17 cellular contexts compared by ENCODE assay signal in genomic region chr2:216670266-216671080, GRCh38. TPM values are rescaled to one million over a fixed set of nuclear protein-coding genes. Genes with fewer than 3 reads are reported as not detected.
"Had no signal": no experiment of that assay in that cellular context is flagged by ENCODE, and none has a peak within 500 bp of the region (broad histone marks: within the 10 kb centered on the region; RNA-seq: fewer than 3 reads in every experiment).

No MANE protein-coding gene starts in this region.

- H3K4me3 Mint-ChIP-seq: activated B cell treated with CpG ODN at 0.5 μM for 24 hours; activated CD4-positive, alpha-beta T cell treated with anti-CD3 and anti-CD28 coated beads, Interleukin-2, amount 10 ng/mL, durations not matched to agents 24 days and 14 days; central memory CD8-positive, alpha-beta T cell; endodermal cell; naive thymus-derived CD4-positive, alpha-beta T cell; stimulated activated naive CD8-positive, alpha-beta T cell treated with anti-CD3 and anti-CD28 coated beads, Interleukin-15, amount 100 ng/mL, for 72 hours had no signal

- H3K27ac ChIP-seq: body of pancreas, tibial nerve had no signal

- H3K27me3 ChIP-seq: adrenal gland, body of pancreas, tibial nerve had no signal

- H3K27ac Mint-ChIP-seq: activated B cell treated with CpG ODN at 0.5 μM for 24 hours; activated CD4-positive, alpha-beta T cell treated with anti-CD3 and anti-CD28 coated beads, Interleukin-2, amount 10 ng/mL, durations not matched to agents 24 days and 14 days; activated T-helper 2 cell treated with anti-CD3 and anti-CD28 coated beads, Interferon-gamma antibody, Interleukin-2, Interleukin-4, amounts not matched to agents 10 μg/mL and 5 μg/mL and 100 μg/mL, durations not matched to agents 14 hours and 24 hours and 36 hours; endodermal cell; naive thymus-derived CD4-positive, alpha-beta T cell had no signal

- ATAC-seq: body of pancreas; left cardiac atrium; naive thymus-derived CD4-positive, alpha-beta T cell; stimulated activated naive CD8-positive, alpha-beta T cell treated with anti-CD3 and anti-CD28 coated beads, Interleukin-15, amount 100 ng/mL, for 72 hours had no signal

- H3K4me3 ChIP-seq: adrenal gland, body of pancreas, lung, tibial nerve had no signal

- DNase-seq: activated B cell treated with CpG ODN at 0.5 μM for 24 hours; activated CD4-positive, alpha-beta T cell treated with anti-CD3 and anti-CD28 coated beads, Interleukin-2, amount 10 ng/mL, durations not matched to agents 24 days and 14 days; activated naive CD4-positive, alpha-beta T cell treated with anti-CD3 and anti-CD28 coated beads, Interleukin-2, amount 50 U/mL, for 16 hours; adrenal gland; body of pancreas; dermis blood vessel endothelial cell; endodermal cell; left cardiac atrium; naive thymus-derived CD4-positive, alpha-beta T cell; SK-N-SH; stimulated activated CD4-positive, alpha-beta T cell treated with anti-CD3 and anti-CD28 coated beads, Interleukin-4, amount 100 ng/mL, for 1 hour; stimulated activated naive CD8-positive, alpha-beta T cell treated with anti-CD3 and anti-CD28 coated beads, Interleukin-15, amount 100 ng/mL, for 72 hours had no signal

- H3K9ac ChIP-seq: SK-N-SH had no signal

- H3K9me3 Mint-ChIP-seq: activated B cell treated with CpG ODN at 0.5 μM for 24 hours; activated CD4-positive, alpha-beta T cell treated with anti-CD3 and anti-CD28 coated beads, Interleukin-2, amount 10 ng/mL, durations not matched to agents 24 days and 14 days; activated T-helper 2 cell treated with anti-CD3 and anti-CD28 coated beads, Interferon-gamma antibody, Interleukin-2, Interleukin-4, amounts not matched to agents 10 μg/mL and 5 μg/mL and 100 μg/mL, durations not matched to agents 14 hours and 24 hours and 36 hours; central memory CD8-positive, alpha-beta T cell; endodermal cell; naive thymus-derived CD4-positive, alpha-beta T cell; stimulated activated naive CD8-positive, alpha-beta T cell treated with anti-CD3 and anti-CD28 coated beads, Interleukin-15, amount 100 ng/mL, for 72 hours had no signal

- H3K36me3 Mint-ChIP-seq: naive thymus-derived CD4-positive, alpha-beta T cell had no signal

- H3K9me3 ChIP-seq: adrenal gland, body of pancreas, SK-N-SH, tibial nerve had no signal

- H3K4me1 Mint-ChIP-seq: activated B cell treated with CpG ODN at 0.5 μM for 24 hours; central memory CD8-positive, alpha-beta T cell had no signal

RNA-seq across cellular contexts. Expression of gene IGFBP5, which starts 24.9 kb away (rescaled TPM):
- total RNA-seq: activated B cell treated with CpG ODN at 0.5 μM for 24 hours; activated CD4-positive, alpha-beta T cell treated with anti-CD3 and anti-CD28 coated beads, Interleukin-2, amount 10 ng/mL, durations not matched to agents 24 days and 14 days; activated T-helper 2 cell treated with anti-CD3 and anti-CD28 coated beads, Interferon-gamma antibody, Interleukin-2, Interleukin-4, amounts not matched to agents 10 μg/mL and 5 μg/mL and 100 μg/mL, durations not matched to agents 14 hours and 24 hours and 36 hours; naive thymus-derived CD4-positive, alpha-beta T cell; T-helper 1 cell treated with Interleukin-12 subunit alpha and Interleukin-12 subunit beta and Interleukin-4 antibody, amounts not matched to agents 30 ng/mL and 1 ng/mL, for 36 hours had no signal
- polyA plus RNA-seq: naive thymus-derived CD4-positive, alpha-beta T cell had no signal

RNA-seq across cellular contexts. Expression of gene IGFBP2, which starts 37.3 kb away (rescaled TPM):
- total RNA-seq: activated B cell treated with CpG ODN at 0.5 μM for 24 hours had no signal
